15 cellular contexts compared by ENCODE assay signal in genomic region chr2:168559187-168559586, GRCh38.
DNase-seq lines count a peak whose midpoint lies in the region; ATAC-seq lines count a peak whose summit lies in the region.
"Had no signal": no experiment of that assay in that cellular context is flagged by ENCODE, and none has a peak within 500 bp of the region (broad histone marks: within the 10 kb centered on the region; RNA-seq: fewer than 3 reads in every experiment).

No MANE protein-coding gene starts in this region.

- intact Hi-C loops in left colon (cut with DNase I, micrococcal nuclease), result no loop called here

- ATAC-seq in left colon, result peak; percentile 82
- ATAC-seq in GM21528 (IDR thresholded peaks at IDR 0.05; ENCODE audit: low FRiP score, unreplicated experiment), result no peak
- ATAC-seq: stimulated activated naive CD8-positive, alpha-beta T cell treated with anti-CD3 and anti-CD28 coated beads, Interleukin-15, Interleukin-2, amounts not matched to agents 100 U/mL and 50 U/mL, for 24 hours had no signal

- DNase-seq in CMK (ENCODE audit: low read depth), result peak; percentile 20
- DNase-seq in HCEC 1CT, result peak; percentile 27
- DNase-seq in amniotic epithelial cell (ENCODE audit: low read depth), result peak; percentile 50
- DNase-seq in left colon, result peak; percentile 51 to 52
- DNase-seq in NCI-H345 treated with DMSO at 0.1 percent for 48 hours (lab: John Stamatoyannopoulos, UW; ENCODE audit: unreplicated experiment), result no peak
- DNase-seq in inferior parietal cortex (ENCODE audit: extremely low spot score), result no peak
- no peak for DNase-seq in activated T-cell treated with anti-CD3 and anti-CD28 coated beads, Interleukin-2, amount 50 U/mL, for 48 hours
- DNase-seq: activated CD4-positive, alpha-beta memory T cell treated with anti-CD3 and anti-CD28 coated beads, Interleukin-2, amount 10 ng/mL, durations not matched to agents 7 days and 5 days; amygdala; H7; Kasumi-1; NCI-H2081; SK-N-SH; stimulated activated naive CD8-positive, alpha-beta T cell treated with anti-CD3 and anti-CD28 coated beads, Interleukin-15, Interleukin-2, amounts not matched to agents 100 U/mL and 50 U/mL, for 24 hours had no signal

Comparison
In these comparisons a context has a peak if more than half of its experiments do, and no peak if none do; other contexts are left out.
1. DNase-seq: peak in CMK (single experiment), HCEC 1CT (single experiment), amniotic epithelial cell (single experiment) and left colon (2 of 2); none in NCI-H345 treated with DMSO at 0.1 percent for 48 hours (single experiment), inferior parietal cortex (single experiment) and activated T-cell treated with anti-CD3 and anti-CD28 coated beads, Interleukin-2, amount 50 U/mL, for 48 hours (0 of 2).